17 cellular contexts compared by ENCODE assay signal in genomic region chr9:38339496-38339895, GRCh38. TPM values are rescaled to one million over a fixed set of nuclear protein-coding genes. Genes with fewer than 3 reads are reported as not detected.
A peak's percentile ranks its signal among the peaks of the same experiment; 100 is the strongest.
DNase-seq lines count a peak whose midpoint lies in the region; ATAC-seq and TF ChIP-seq lines count a peak whose summit lies in the region.
"Had no signal": no experiment of that assay in that cellular context is flagged by ENCODE, and none has a peak within 500 bp of the region (broad histone marks: within the 10 kb centered on the region; RNA-seq: fewer than 3 reads in every experiment).

No MANE protein-coding gene starts in this region.

- H3K9me3 Mint-ChIP-seq in activated CD8-positive, alpha-beta T cell treated with anti-CD3 and anti-CD28 coated beads, Interleukin-2, amount 10 ng/mL, durations not matched to agents 7 days and 5 days (ENCODE audit: insufficient read depth) = no peaks in the 10 kb centered on the region

- ATAC-seq in left lobe of liver (no peak), GM21390 (IDR thresholded peaks at IDR 0.05; ENCODE audit: unreplicated experiment) (no peak)
- no peak for ATAC-seq in activated CD8-positive, alpha-beta T cell treated with anti-CD3 and anti-CD28 coated beads, Interleukin-2, amount 10 ng/mL, durations not matched to agents 7 days and 5 days
- ATAC-seq: esophagus mucosa had no signal

- H3K4me3 Mint-ChIP-seq in activated CD8-positive, alpha-beta T cell treated with anti-CD3 and anti-CD28 coated beads, Interleukin-2, amount 10 ng/mL, durations not matched to agents 7 days and 5 days = no peak overlapping the region
- H3K4me3 Mint-ChIP-seq: activated naive CD8-positive, alpha-beta T cell had no signal

- no peak for TF ChIP-seq CTCF in choroid plexus epithelial cell (conservative IDR thresholded peaks at IDR 0.05; ENCODE audit: low read depth, low read length)

- peaks cover 14% of the 10 kb centered on the region for H3K27me3 Mint-ChIP-seq in activated CD8-positive, alpha-beta T cell treated with anti-CD3 and anti-CD28 coated beads, Interleukin-2, amount 10 ng/mL, durations not matched to agents 7 days and 5 days (ENCODE audit: low read depth)

- CTCF ChIA-PET in activated CD8-positive, alpha-beta T cell treated with anti-CD3 and anti-CD28 coated beads, Interleukin-2, amount 10 ng/mL, durations not matched to agents 7 days and 5 days (lab: Charles Lee) = interaction anchor here (1.5 to 1.6 kb wide), 2 partner anchors 251 to 426 kb away, joined by 6 read pairs; no protein-coding TSS in a partner anchor

- DNase-seq in AG08395 (ENCODE audit: low spot score) (peak; percentile 86), HCEC 1CT (peak; percentile 45), choroid plexus epithelial cell (ENCODE audit: low read depth) (peak; percentile 46), left lobe of liver (ENCODE audit: low spot score) (peak; percentile 19), NCI-H146 treated with DMSO at 0.1 percent for 48 hours (lab: John Stamatoyannopoulos, UW; ENCODE audit: unreplicated experiment) (no peak)
- no peak for DNase-seq in activated CD8-positive, alpha-beta T cell treated with anti-CD3 and anti-CD28 coated beads, Interleukin-2, amount 10 ng/mL, durations not matched to agents 7 days and 5 days
- no peak for DNase-seq in activated CD8-positive, alpha-beta memory T cell treated with anti-CD3 and anti-CD28 coated beads, Interleukin-2, amount 50 U/mL, for 48 hours
- DNase-seq: AML-193; cortex of kidney; DMS153; NCI-H226; occipital lobe; stimulated activated CD4-positive, alpha-beta T cell treated with anti-CD3 and anti-CD28 coated beads, Interleukin-12 subunit alpha, Interleukin-12 subunit beta, amount 100 ng/mL, for 4 hours had no signal

- peaks cover 16% of the 10 kb centered on the region for H3K4me1 Mint-ChIP-seq in activated CD8-positive, alpha-beta T cell treated with anti-CD3 and anti-CD28 coated beads, Interleukin-2, amount 10 ng/mL, durations not matched to agents 7 days and 5 days (ENCODE audit: low read depth)

- no peaks in the 10 kb centered on the region for H3K36me3 Mint-ChIP-seq in activated CD8-positive, alpha-beta T cell treated with anti-CD3 and anti-CD28 coated beads, Interleukin-2, amount 10 ng/mL, durations not matched to agents 7 days and 5 days (ENCODE audit: low read depth)

- no peak overlapping the region for H3K27ac Mint-ChIP-seq in activated CD8-positive, alpha-beta T cell treated with anti-CD3 and anti-CD28 coated beads, Interleukin-2, amount 10 ng/mL, durations not matched to agents 7 days and 5 days
- H3K27ac Mint-ChIP-seq: activated naive CD8-positive, alpha-beta T cell had no signal

- H3K4me3 ChIP-seq in choroid plexus epithelial cell (ENCODE audit: low read depth, low read length) = no peak overlapping the region
- H3K4me3 ChIP-seq: SK-N-MC had no signal

- POLR2A ChIA-PET in activated CD8-positive, alpha-beta T cell treated with anti-CD3 and anti-CD28 coated beads, Interleukin-2, amount 10 ng/mL, durations not matched to agents 7 days and 5 days (lab: Charles Lee) = no interaction called here

RNA-seq across cellular contexts. Expression of gene ALDH1B1, which starts 53.0 kb away (rescaled TPM):
- total RNA-seq in left lobe of liver = 53.7 TPM
- total RNA-seq in activated CD8-positive, alpha-beta T cell treated with anti-CD3 and anti-CD28 coated beads, Interleukin-2, amount 10 ng/mL, durations not matched to agents 7 days and 5 days = 10 to 100 TPM; 14.7 to 16.3 TPM

Comparison
In these comparisons a context has a peak if more than half of its experiments do, and no peak if none do; other contexts are left out.
1. DNase-seq: peak in AG08395 (single experiment), HCEC 1CT (single experiment), choroid plexus epithelial cell (single experiment) and left lobe of liver (single experiment); none in activated CD8-positive, alpha-beta T cell treated with anti-CD3 and anti-CD28 coated beads, Interleukin-2, amount 10 ng/mL, durations not matched to agents 7 days and 5 days (single experiment), activated CD8-positive, alpha-beta memory T cell treated with anti-CD3 and anti-CD28 coated beads, Interleukin-2, amount 50 U/mL, for 48 hours (single experiment) and NCI-H146 treated with DMSO at 0.1 percent for 48 hours (single experiment).